Comparison of ENCODE assay signal across 27 cellular contexts in genomic region chr1:87915771-87916170, GRCh38.
"Had no signal": no experiment of that assay in that cellular context is flagged by ENCODE, and none has a peak within 500 bp of the region (broad histone marks: within the 10 kb centered on the region; RNA-seq: fewer than 3 reads in every experiment).

No MANE protein-coding gene starts in this region.

- H3K4me2 ChIP-seq: hepatocyte had no signal

- H3K4me1 ChIP-seq: adrenal gland, gastroesophageal sphincter, right lobe of liver, tibial nerve had no signal

- H3K27ac Mint-ChIP-seq: activated CD4-positive, alpha-beta memory T cell treated with anti-CD3 and anti-CD28 coated beads for 36 hours; activated CD4-positive, alpha-beta T cell treated with anti-CD3 and anti-CD28 coated beads, Interleukin-2, amount 10 ng/mL, durations not matched to agents 24 days and 14 days; activated naive CD4-positive, alpha-beta T cell treated with anti-CD3 and anti-CD28 coated beads for 36 hours; activated naive CD8-positive, alpha-beta T cell treated with anti-CD3 and anti-CD28 coated beads for 36 hours; activated T-helper 1 cell treated with anti-CD3 and anti-CD28 coated beads, Interleukin-12 subunit alpha, Interleukin-12 subunit beta, Interleukin-2, Interleukin-4 antibody, amounts not matched to agents 30 ng/mL and 10 ng/mL and 1 ng/mL, durations not matched to agents 14 hours and 24 hours and 36 hours; brain; effector memory CD8-positive, alpha-beta T cell; nephron; T-helper 17 cell had no signal

- H3K27ac ChIP-seq: adrenal gland, gastroesophageal sphincter, hepatocyte, right lobe of liver, tibial nerve, WERI-Rb-1 had no signal

- H3K4me3 Mint-ChIP-seq: activated CD4-positive, alpha-beta memory T cell treated with anti-CD3 and anti-CD28 coated beads for 36 hours; activated CD4-positive, alpha-beta T cell treated with anti-CD3 and anti-CD28 coated beads, Interleukin-2, amount 10 ng/mL, durations not matched to agents 24 days and 14 days; activated naive CD4-positive, alpha-beta T cell treated with anti-CD3 and anti-CD28 coated beads for 36 hours; activated naive CD8-positive, alpha-beta T cell treated with anti-CD3 and anti-CD28 coated beads for 36 hours; activated T-helper 1 cell treated with anti-CD3 and anti-CD28 coated beads, Interleukin-12 subunit alpha, Interleukin-12 subunit beta, Interleukin-2, Interleukin-4 antibody, amounts not matched to agents 30 ng/mL and 10 ng/mL and 1 ng/mL, durations not matched to agents 14 hours and 24 hours and 36 hours; brain; effector memory CD8-positive, alpha-beta T cell; nephron; T-helper 17 cell had no signal

- ATAC-seq: effector memory CD8-positive, alpha-beta T cell; gastroesophageal sphincter; left cardiac atrium; left ventricle myocardium superior; right lobe of liver; T-helper 17 cell had no signal

- H2AFZ ChIP-seq: hepatocyte had no signal

- H3K27me3 Mint-ChIP-seq: activated CD4-positive, alpha-beta T cell treated with anti-CD3 and anti-CD28 coated beads, Interleukin-2, amount 10 ng/mL, durations not matched to agents 24 days and 14 days; brain had no signal

- H3K36me3 Mint-ChIP-seq: activated naive CD8-positive, alpha-beta T cell treated with anti-CD3 and anti-CD28 coated beads for 36 hours had no signal

- H3K36me3 ChIP-seq: adrenal gland, ascending aorta, gastroesophageal sphincter, right lobe of liver, tibial nerve, WERI-Rb-1 had no signal

- H3K79me2 ChIP-seq: hepatocyte had no signal

- H3K27me3 ChIP-seq: adrenal gland, ascending aorta, gastroesophageal sphincter, hepatocyte, right lobe of liver, tibial nerve had no signal

- H3K4me1 Mint-ChIP-seq: activated CD4-positive, alpha-beta T cell treated with anti-CD3 and anti-CD28 coated beads, Interleukin-2, amount 10 ng/mL, durations not matched to agents 24 days and 14 days; activated naive CD8-positive, alpha-beta T cell treated with anti-CD3 and anti-CD28 coated beads for 36 hours; brain; nephron; T-helper 17 cell had no signal

- H3K4me3 ChIP-seq: adrenal gland, ascending aorta, gastroesophageal sphincter, hepatocyte, right lobe of liver, tibial nerve had no signal

- DNase-seq: activated CD4-positive, alpha-beta memory T cell treated with anti-CD3 and anti-CD28 coated beads for 36 hours; activated CD4-positive, alpha-beta T cell treated with anti-CD3 and anti-CD28 coated beads, Interleukin-2, amount 10 ng/mL, durations not matched to agents 24 days and 14 days; activated CD4-positive, CD25-positive, alpha-beta regulatory T cell treated with anti-CD3 and anti-CD28 coated beads, Interleukin-2, amount 50 U/mL, for 72 hours; activated CD8-positive, alpha-beta memory T cell treated with anti-CD3 and anti-CD28 coated beads, Interleukin-2, amount 50 U/mL, for 4 hours; activated effector memory CD4-positive, alpha-beta T cell treated with anti-CD3 and anti-CD28 coated beads, Interleukin-2, amount 50 U/mL, for 16 hours; activated naive CD4-positive, alpha-beta T cell treated with anti-CD3 and anti-CD28 coated beads for 36 hours; activated naive CD8-positive, alpha-beta T cell treated with anti-CD3 and anti-CD28 coated beads for 36 hours; activated T-cell treated with anti-CD3 and anti-CD28 coated beads, Interleukin-2, amount 50 U/mL, for 1 hour; adrenal gland; cortex of kidney; effector memory CD8-positive, alpha-beta T cell; islet precursor cell; left cardiac atrium; left ventricle myocardium superior; right lobe of liver; stimulated activated CD4-positive, alpha-beta T cell treated with anti-CD3 and anti-CD28 coated beads, Interleukin-2, amount 100 ng/mL, for 48 hours; stimulated activated naive CD4-positive, alpha-beta T cell treated with Interleukin-2 at 50 U/mL for 16 hours; T-helper 17 cell; T1000; WERI-Rb-1 had no signal
